21 cellular contexts compared by ENCODE assay signal in the genomic region with DNA sequence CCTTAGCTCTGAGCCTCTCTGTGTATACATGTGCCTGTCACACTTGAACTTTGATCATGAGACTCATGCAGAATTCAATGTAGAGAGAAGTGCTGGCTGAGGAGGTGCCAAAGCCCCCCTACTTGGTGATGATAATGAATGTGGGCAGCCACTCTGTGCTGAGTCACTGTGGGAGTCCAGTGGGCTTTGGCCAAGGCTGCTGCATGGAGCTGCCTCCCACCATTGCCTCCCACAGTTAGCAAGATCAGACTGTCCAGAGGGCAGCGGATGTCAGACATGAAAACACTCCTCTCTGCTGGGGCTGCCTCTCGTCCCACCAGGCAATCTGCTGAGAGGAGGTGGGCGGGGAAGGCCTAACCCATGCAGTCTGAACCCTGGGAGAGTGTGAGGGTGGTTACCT.
DNase-seq lines count a peak whose midpoint lies in the region; ATAC-seq and TF ChIP-seq lines count a peak whose summit lies in the region.
"Had no signal": no experiment of that assay in that cellular context is flagged by ENCODE, and none has a peak within 500 bp of the region (broad histone marks: within the 10 kb centered on the region; RNA-seq: fewer than 3 reads in every experiment).

No MANE protein-coding gene starts in this region.

- H3K4me3 ChIP-seq in endodermal cell (ENCODE audit: low read length) = no peak overlapping the region
- H3K4me3 ChIP-seq: GM23248, HAP-1, Peyer's patch, SJCRH30 had no signal

- CTCF ChIA-PET in WTC11 (lab: Charles Lee) = no interaction called here

- no peaks in the 10 kb centered on the region for H3K27me3 ChIP-seq in endodermal cell (ENCODE audit: control insufficient read depth, insufficient read depth, low read length, poor library complexity, severe bottlenecking)
- H3K27me3 ChIP-seq: Peyer's patch, SJCRH30 had no signal

- POLR2A ChIA-PET in WTC11 (lab: Charles Lee) = no interaction called here

- H3K36me3 ChIP-seq in endodermal cell (ENCODE audit: control insufficient read depth, insufficient read depth, low read length) = no peaks in the 10 kb centered on the region
- H3K36me3 ChIP-seq: HAP-1, Peyer's patch, SJCRH30 had no signal

- no peaks in the 10 kb centered on the region for H3K27me3 Mint-ChIP-seq in stimulated activated naive CD8-positive, alpha-beta T cell treated with anti-CD3 and anti-CD28 coated beads, Interleukin-15, amount 100 ng/mL, for 72 hours
- H3K27me3 Mint-ChIP-seq in endodermal cell (ENCODE audit: insufficient read depth) (no peaks in the 10 kb centered on the region), osteocyte (ENCODE audit: unreplicated experiment) (no peaks in the 10 kb centered on the region), WTC11 (ENCODE audit: low read depth) (no peaks in the 10 kb centered on the region; the same call in 1 of the 2 replicates)

- TF ChIP-seq CTCF in endodermal cell (conservative IDR thresholded peaks at IDR 0.05) (no peak), osteocyte (IDR thresholded peaks at IDR 0.05) (no peak), WTC11 (IDR thresholded peaks at IDR 0.05) (no peak)

- peaks cover 9% of the 10 kb centered on the region for H3K9me3 ChIP-seq in endodermal cell (ENCODE audit: control insufficient read depth, low read length)
- H3K9me3 ChIP-seq: HAP-1, Peyer's patch, SJCRH30 had no signal

- no peaks in the 10 kb centered on the region for H3K4me1 ChIP-seq in endodermal cell (ENCODE audit: control insufficient read depth, insufficient read depth, low read length)
- H3K4me1 ChIP-seq: HAP-1, Peyer's patch, SJCRH30 had no signal

- H3K36me3 Mint-ChIP-seq in endodermal cell (ENCODE audit: low read depth) (peaks cover 2% of the 10 kb centered on the region), osteocyte (ENCODE audit: unreplicated experiment) (no peaks in the 10 kb centered on the region), WTC11 (peaks cover 8% of the 10 kb centered on the region)

- no peak for DNase-seq in stimulated activated naive CD8-positive, alpha-beta T cell treated with anti-CD3 and anti-CD28 coated beads, Interleukin-15, amount 100 ng/mL, for 72 hours
- no peak for DNase-seq in stimulated activated naive CD8-positive, alpha-beta T cell treated with anti-CD3 and anti-CD28 coated beads, Interleukin-15, Interleukin-2, amounts not matched to agents 100 U/mL and 50 U/mL, for 24 hours
- DNase-seq in endodermal cell = peak; percentile 50
- DNase-seq in osteocyte (ENCODE audit: extremely low spot score, unreplicated experiment) = peak; percentile 68
- no peak for DNase-seq in WTC11 (ENCODE audit: low spot score)
- no peak for DNase-seq in T-helper 9 cell
- no peak for DNase-seq in NCI-H446 treated with DMSO at 0.1 percent for 48 hours (lab: John Stamatoyannopoulos, UW)
- DNase-seq: CD8-positive, alpha-beta memory T cell; GM23248; NCI-H1105; NCI-H146; NCI-H2029; NCI-H345; NCI-H524 treated with DMSO at 0.1 percent for 48 hours; NCI-H82; Peyer's patch; SJCRH30 had no signal

- ATAC-seq in stimulated activated naive CD8-positive, alpha-beta T cell treated with anti-CD3 and anti-CD28 coated beads, Interleukin-15, amount 100 ng/mL, for 72 hours = peak; percentile 11
- no peak for ATAC-seq in stimulated activated naive CD8-positive, alpha-beta T cell treated with anti-CD3 and anti-CD28 coated beads, Interleukin-15, Interleukin-2, amounts not matched to agents 100 U/mL and 50 U/mL, for 24 hours
- ATAC-seq in WTC11 = no peak

- H3K4me3 Mint-ChIP-seq in stimulated activated naive CD8-positive, alpha-beta T cell treated with anti-CD3 and anti-CD28 coated beads, Interleukin-15, amount 100 ng/mL, for 72 hours = no peak overlapping the region
- H3K4me3 Mint-ChIP-seq in endodermal cell (no peak overlapping the region), osteocyte (ENCODE audit: unreplicated experiment) (no peak overlapping the region), WTC11 (no peak overlapping the region)
- H3K4me3 Mint-ChIP-seq: CD8-positive, alpha-beta memory T cell had no signal

- 90 to 93% methylated on average over 2 to 3 of the region's 3 CpGs for WGBS in endodermal cell (ENCODE audit: insufficient coverage in 1 of 2, insufficient read length in 1 of 2), 2 experiments

- no peaks in the 10 kb centered on the region for H3K4me1 Mint-ChIP-seq in stimulated activated naive CD8-positive, alpha-beta T cell treated with anti-CD3 and anti-CD28 coated beads, Interleukin-15, amount 100 ng/mL, for 72 hours
- H3K4me1 Mint-ChIP-seq in endodermal cell (peaks cover 6% of the 10 kb centered on the region), osteocyte (ENCODE audit: unreplicated experiment) (no peaks in the 10 kb centered on the region), WTC11 (peaks cover 16% of the 10 kb centered on the region)
- H3K4me1 Mint-ChIP-seq: CD8-positive, alpha-beta memory T cell had no signal

- H3K27ac ChIP-seq in endodermal cell (ENCODE audit: low read depth, low read length) = no peak overlapping the region
- H3K27ac ChIP-seq: C4-2B, GM23248, HL-60, KMS-11, Peyer's patch, SJCRH30 had no signal

- no peak overlapping the region for H3K9ac ChIP-seq in endodermal cell (ENCODE audit: extremely low read depth, low read length, poor library complexity, severe bottlenecking)
- H3K9ac ChIP-seq: GM23248, KMS-11 had no signal

- no peak overlapping the region for H3K27ac Mint-ChIP-seq in stimulated activated naive CD8-positive, alpha-beta T cell treated with anti-CD3 and anti-CD28 coated beads, Interleukin-15, amount 100 ng/mL, for 72 hours
- no peak overlapping the region for H3K27ac Mint-ChIP-seq in endodermal cell
- no peak overlapping the region for H3K27ac Mint-ChIP-seq in osteocyte (ENCODE audit: unreplicated experiment)
- H3K27ac Mint-ChIP-seq in WTC11 = no peak overlapping the region
- H3K27ac Mint-ChIP-seq: CD8-positive, alpha-beta memory T cell had no signal

- H3K9me3 Mint-ChIP-seq in stimulated activated naive CD8-positive, alpha-beta T cell treated with anti-CD3 and anti-CD28 coated beads, Interleukin-15, amount 100 ng/mL, for 72 hours = peaks cover 5 to 6% of the 10 kb centered on the region in 2 donors
- H3K9me3 Mint-ChIP-seq in endodermal cell (peaks cover 11% of the 10 kb centered on the region), osteocyte (ENCODE audit: unreplicated experiment) (no peaks in the 10 kb centered on the region), WTC11 (peaks cover 8% of the 10 kb centered on the region)

TF ChIP-seq in WTC11, 78 proteins besides CTCF, POLR2A, EP300 and RAD21:
- TF ChIP-seq, protein P1, sequence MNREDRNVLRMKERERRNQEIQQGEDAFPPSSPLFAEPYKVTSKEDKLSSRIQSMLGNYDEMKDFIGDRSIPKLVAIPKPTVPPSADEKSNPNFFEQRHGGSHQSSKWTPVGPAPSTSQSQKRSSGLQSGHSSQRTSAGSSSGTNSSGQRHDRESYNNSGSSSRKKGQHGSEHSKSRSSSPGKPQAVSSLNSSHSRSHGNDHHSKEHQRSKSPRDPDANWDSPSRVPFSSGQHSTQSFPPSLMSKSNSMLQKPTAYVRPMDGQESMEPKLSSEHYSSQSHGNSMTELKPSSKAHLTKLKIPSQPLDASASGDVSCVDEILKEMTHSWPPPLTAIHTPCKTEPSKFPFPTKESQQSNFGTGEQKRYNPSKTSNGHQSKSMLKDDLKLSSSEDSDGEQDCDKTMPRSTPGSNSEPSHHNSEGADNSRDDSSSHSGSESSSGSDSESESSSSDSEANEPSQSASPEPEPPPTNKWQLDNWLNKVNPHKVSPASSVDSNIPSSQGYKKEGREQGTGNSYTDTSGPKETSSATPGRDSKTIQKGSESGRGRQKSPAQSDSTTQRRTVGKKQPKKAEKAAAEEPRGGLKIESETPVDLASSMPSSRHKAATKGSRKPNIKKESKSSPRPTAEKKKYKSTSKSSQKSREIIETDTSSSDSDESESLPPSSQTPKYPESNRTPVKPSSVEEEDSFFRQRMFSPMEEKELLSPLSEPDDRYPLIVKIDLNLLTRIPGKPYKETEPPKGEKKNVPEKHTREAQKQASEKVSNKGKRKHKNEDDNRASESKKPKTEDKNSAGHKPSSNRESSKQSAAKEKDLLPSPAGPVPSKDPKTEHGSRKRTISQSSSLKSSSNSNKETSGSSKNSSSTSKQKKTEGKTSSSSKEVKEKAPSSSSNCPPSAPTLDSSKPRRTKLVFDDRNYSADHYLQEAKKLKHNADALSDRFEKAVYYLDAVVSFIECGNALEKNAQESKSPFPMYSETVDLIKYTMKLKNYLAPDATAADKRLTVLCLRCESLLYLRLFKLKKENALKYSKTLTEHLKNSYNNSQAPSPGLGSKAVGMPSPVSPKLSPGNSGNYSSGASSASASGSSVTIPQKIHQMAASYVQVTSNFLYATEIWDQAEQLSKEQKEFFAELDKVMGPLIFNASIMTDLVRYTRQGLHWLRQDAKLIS (CRISPR knock-in tag; IDR thresholded peaks at IDR 0.05; ENCODE audit: borderline replicate concordance) = no peak
- TF ChIP-seq, protein P2, sequence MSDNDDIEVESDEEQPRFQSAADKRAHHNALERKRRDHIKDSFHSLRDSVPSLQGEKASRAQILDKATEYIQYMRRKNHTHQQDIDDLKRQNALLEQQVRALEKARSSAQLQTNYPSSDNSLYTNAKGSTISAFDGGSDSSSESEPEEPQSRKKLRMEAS (CRISPR knock-in tag; IDR thresholded peaks at IDR 0.05) = no peak
- TF ChIP-seq ZNF219 (CRISPR knock-in tag; IDR thresholded peaks at IDR 0.05; ENCODE audit: borderline replicate concordance) (no peak), ATF1 (CRISPR knock-in tag; IDR thresholded peaks at IDR 0.05) (no peak), ZNF232 (CRISPR knock-in tag; IDR thresholded peaks at IDR 0.05) (no peak), NR3C1 (CRISPR knock-in tag; conservative IDR thresholded peaks at IDR 0.05; ENCODE audit: low read depth) (no peak)
- TF ChIP-seq, protein P3, sequence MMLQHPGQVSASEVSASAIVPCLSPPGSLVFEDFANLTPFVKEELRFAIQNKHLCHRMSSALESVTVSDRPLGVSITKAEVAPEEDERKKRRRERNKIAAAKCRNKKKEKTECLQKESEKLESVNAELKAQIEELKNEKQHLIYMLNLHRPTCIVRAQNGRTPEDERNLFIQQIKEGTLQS (CRISPR knock-in tag; conservative IDR thresholded peaks at IDR 0.05) = no peak

Comparison
In these comparisons a context has a peak if more than half of its experiments do, and no peak if none do; other contexts are left out.
1. DNase-seq: peak in endodermal cell (single experiment) and osteocyte (single experiment); none in stimulated activated naive CD8-positive, alpha-beta T cell treated with anti-CD3 and anti-CD28 coated beads, Interleukin-15, amount 100 ng/mL, for 72 hours (0 of 2), stimulated activated naive CD8-positive, alpha-beta T cell treated with anti-CD3 and anti-CD28 coated beads, Interleukin-15, Interleukin-2, amounts not matched to agents 100 U/mL and 50 U/mL, for 24 hours (single experiment), WTC11 (single experiment), T-helper 9 cell (single experiment) and NCI-H446 treated with DMSO at 0.1 percent for 48 hours (single experiment).